ENCODE assay signal across 1 cellular context in genomic region chr20:49615051-49615400, GRCh38. TPM values are rescaled to one million over a fixed set of nuclear protein-coding genes. Genes with fewer than 3 reads are reported as not detected.
"Had no signal": no experiment of that assay in that cellular context is flagged by ENCODE, and none has a peak within 500 bp of the region (broad histone marks: within the 10 kb centered on the region; RNA-seq: fewer than 3 reads in every experiment).

No MANE protein-coding gene starts in this region.

RNA-seq across cellular contexts. Expression of gene PTGIS, which starts 47.1 kb away (rescaled TPM):
- total RNA-seq: foreskin keratinocyte had no signal
- polyA plus RNA-seq: foreskin keratinocyte had no signal
